22 cellular contexts compared by ENCODE assay signal in the genomic region with DNA sequence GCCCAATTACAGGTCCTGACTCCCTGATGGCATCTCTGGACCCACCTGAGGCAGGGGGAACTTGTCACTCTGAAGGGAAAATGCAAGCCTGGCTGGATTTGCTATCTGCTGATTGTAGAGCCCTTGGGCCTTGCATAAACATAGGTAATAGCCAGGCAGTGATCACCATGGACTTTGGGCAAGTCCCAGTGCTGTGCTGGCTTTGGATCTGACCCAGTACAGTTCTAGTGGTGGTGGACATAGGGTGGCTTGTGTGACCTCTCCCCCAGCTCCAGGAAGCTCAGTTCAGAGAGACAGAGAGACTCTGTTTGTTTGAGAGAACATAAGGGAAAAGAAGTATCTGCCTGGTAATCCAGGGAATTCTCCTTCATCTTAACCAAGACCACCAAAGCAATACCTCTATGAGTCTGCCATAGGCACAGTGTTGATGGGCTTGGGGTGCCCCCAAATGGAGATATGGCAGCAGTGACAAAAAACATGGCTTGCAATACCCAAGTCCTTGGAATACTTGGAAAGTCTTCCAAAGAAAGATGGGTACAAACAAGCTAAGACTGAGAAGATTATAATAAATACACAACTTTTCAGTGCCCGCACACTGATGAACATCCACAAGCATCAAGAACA.
DNase-seq lines count a peak whose midpoint lies in the region; ATAC-seq and TF ChIP-seq lines count a peak whose summit lies in the region.
"Had no signal": no experiment of that assay in that cellular context is flagged by ENCODE, and none has a peak within 500 bp of the region (broad histone marks: within the 10 kb centered on the region; RNA-seq: fewer than 3 reads in every experiment).

No MANE protein-coding gene starts in this region.

- H3K4me3 Mint-ChIP-seq in MCF 10A (ENCODE audit: unreplicated experiment) (no peak overlapping the region), osteocyte (ENCODE audit: unreplicated experiment) (no peak overlapping the region)
- H3K4me3 Mint-ChIP-seq: activated CD4-positive, alpha-beta T cell treated with anti-CD3 and anti-CD28 coated beads for 36 hours; CD14-positive monocyte; stimulated activated naive CD8-positive, alpha-beta T cell treated with anti-CD3 and anti-CD28 coated beads, Interleukin-15, Interleukin-2, amounts not matched to agents 100 ng/mL and 50 ng/mL, for 24 hours; type B pancreatic cell had no signal

- no peaks in the 10 kb centered on the region for H3K27me3 ChIP-seq in breast epithelium
- H3K27me3 ChIP-seq: hepatocyte had no signal

- CTCF ChIA-PET in MCF 10A (lab: Yijun Ruan, JAX), result interaction anchor here (0.6 to 1.3 kb wide), 4 partner anchors 86 to 395 kb away, joined by 3 to 5 read pairs (median 4); no protein-coding TSS in a partner anchor

- POLR2A ChIA-PET in MCF 10A (lab: Yijun Ruan, JAX), result no interaction called here

- intact Hi-C loops in MCF 10A (cut with micrococcal nuclease) (loop anchor here (1.0 kb wide), 1 partner anchor 392 kb away; no protein-coding TSS in a partner anchor), breast epithelium (cut with DNase I; ENCODE audit: low total_unique reads) (no loop called here)

- in situ Hi-C loops in SK-MEL-5 (cut with HindIII; ENCODE audit: low pct_unique_long_range_greater_than_20kb, low sequenced_read_pairs), result no loop called here

- H3K4me3 ChIP-seq in breast epithelium, result no peak overlapping the region
- no peak overlapping the region for H3K4me3 ChIP-seq in fibroblast of mammary gland (ENCODE audit: control insufficient read depth, low read depth, low read length)
- H3K4me3 ChIP-seq: hepatocyte had no signal

- no TSS peak for BruUV-seq in MCF 10A (replicated peaks; lab: Mats Ljungman, UMichigan)

- no peaks in the 10 kb centered on the region for H3K27me3 Mint-ChIP-seq in MCF 10A (ENCODE audit: insufficient read depth, unreplicated experiment)
- H3K27me3 Mint-ChIP-seq in osteocyte (ENCODE audit: unreplicated experiment), result no peaks in the 10 kb centered on the region
- H3K27me3 Mint-ChIP-seq: activated CD4-positive, alpha-beta T cell treated with anti-CD3 and anti-CD28 coated beads for 36 hours; stimulated activated naive CD8-positive, alpha-beta T cell treated with anti-CD3 and anti-CD28 coated beads, Interleukin-15, Interleukin-2, amounts not matched to agents 100 ng/mL and 50 ng/mL, for 24 hours; type B pancreatic cell had no signal

- no peak overlapping the region for H3K27ac ChIP-seq in breast epithelium
- H3K27ac ChIP-seq: hepatocyte, HL-60 had no signal

- no peaks in the 10 kb centered on the region for H3K4me1 ChIP-seq in breast epithelium

- H3K27ac Mint-ChIP-seq in MCF 10A (ENCODE audit: low read depth, unreplicated experiment) (no peak overlapping the region), osteocyte (ENCODE audit: unreplicated experiment) (no peak overlapping the region)
- H3K27ac Mint-ChIP-seq: activated CD4-positive, alpha-beta T cell treated with anti-CD3 and anti-CD28 coated beads for 36 hours; CD14-positive monocyte; stimulated activated naive CD8-positive, alpha-beta T cell treated with anti-CD3 and anti-CD28 coated beads, Interleukin-15, Interleukin-2, amounts not matched to agents 100 ng/mL and 50 ng/mL, for 24 hours; type B pancreatic cell had no signal

- H3K9me3 Mint-ChIP-seq in MCF 10A (ENCODE audit: unreplicated experiment) (peaks cover 21% of the 10 kb centered on the region), osteocyte (ENCODE audit: unreplicated experiment) (peaks cover 44% of the 10 kb centered on the region)
- H3K9me3 Mint-ChIP-seq: type B pancreatic cell had no signal

- H3K36me3 ChIP-seq in breast epithelium, result no peaks in the 10 kb centered on the region

- DNase-seq in MCF 10A (ENCODE audit: unreplicated experiment), result peak; percentile 20
- DNase-seq in breast epithelium (ENCODE audit: low spot score in 2 of 2), result no peak
- peak; percentile 22 for DNase-seq in SK-MEL-5 (ENCODE audit: low read depth, low spot score)
- DNase-seq in fibroblast of mammary gland (ENCODE audit: low read depth), result peak; percentile 1
- DNase-seq in osteocyte (ENCODE audit: extremely low spot score, unreplicated experiment), result no peak
- no peak for DNase-seq in GM10266 (ENCODE audit: extremely low spot score)
- DNase-seq: activated CD4-positive, alpha-beta T cell treated with anti-CD3 and anti-CD28 coated beads for 36 hours; activated CD8-positive, alpha-beta memory T cell treated with anti-CD3 and anti-CD28 coated beads, Interleukin-2, amount 50 U/mL, for 4 hours; activated gamma-delta T cell treated with Interleukin-2 at 50 U/mL for 16 hours; cerebellar nuclear complex; NCI-H2029 treated with DMSO at 0.1 percent for 48 hours; NCI-H526; occipital lobe; right cardiac atrium had no signal

- ATAC-seq in HG03039 (IDR thresholded peaks at IDR 0.05; ENCODE audit: unreplicated experiment), result no peak
- ATAC-seq in HG03460 (IDR thresholded peaks at IDR 0.05; ENCODE audit: unreplicated experiment), result no peak
- ATAC-seq: activated CD4-positive, alpha-beta T cell treated with anti-CD3 and anti-CD28 coated beads for 36 hours; Panc1; right cardiac atrium had no signal

- no peak for TF ChIP-seq POLR2A in breast epithelium (IDR thresholded peaks at IDR 0.05)

- H3K4me1 Mint-ChIP-seq in MCF 10A (ENCODE audit: insufficient read depth, unreplicated experiment), result no peaks in the 10 kb centered on the region
- H3K4me1 Mint-ChIP-seq in osteocyte (ENCODE audit: unreplicated experiment), result no peaks in the 10 kb centered on the region
- H3K4me1 Mint-ChIP-seq: activated CD4-positive, alpha-beta T cell treated with anti-CD3 and anti-CD28 coated beads for 36 hours; CD14-positive monocyte had no signal

- peaks cover 8 to 35% of the 10 kb centered on the region in 2 donors for H3K9me3 ChIP-seq in breast epithelium

- TF ChIP-seq CTCF in MCF 10A (IDR thresholded peaks at IDR 0.05; ENCODE audit: unreplicated experiment) (peak; percentile 21), breast epithelium (IDR thresholded peaks at IDR 0.05) (no peak), fibroblast of mammary gland (conservative IDR thresholded peaks at IDR 0.05; ENCODE audit: control insufficient read depth, insufficient read depth, low read depth, low read length) (peak; percentile 0), osteocyte (IDR thresholded peaks at IDR 0.05) (peak; percentile 20), GM10266 (IDR thresholded peaks at IDR 0.05; ENCODE audit: control insufficient read depth, insufficient read depth, low read depth, missing control alignments) (no peak)

- H3K36me3 Mint-ChIP-seq in MCF 10A (ENCODE audit: insufficient read depth, unreplicated experiment) (peaks cover 6% of the 10 kb centered on the region), osteocyte (ENCODE audit: unreplicated experiment) (no peaks in the 10 kb centered on the region)
- H3K36me3 Mint-ChIP-seq: CD14-positive monocyte, type B pancreatic cell had no signal

Comparison
In these comparisons a context has a peak if more than half of its experiments do, and no peak if none do; other contexts are left out.
1. DNase-seq: peak in MCF 10A (single experiment), SK-MEL-5 (single experiment) and fibroblast of mammary gland (single experiment); none in breast epithelium (0 of 2), osteocyte (single experiment) and GM10266 (single experiment).
2. CTCF ChIP-seq: peak in MCF 10A (single experiment), fibroblast of mammary gland (single experiment) and osteocyte (single experiment); none in breast epithelium (0 of 3) and GM10266 (single experiment).